Comparison of ENCODE assay signal across 8 cellular contexts in genomic region chr11:62552931-62553838, GRCh38. TPM values are rescaled to one million over a fixed set of nuclear protein-coding genes. Genes with fewer than 3 reads are reported as not detected.
A peak's percentile ranks its signal among the peaks of the same experiment; 100 is the strongest.
DNase-seq lines count a peak whose midpoint lies in the region; ATAC-seq and TF ChIP-seq lines count a peak whose summit lies in the region.

No MANE protein-coding gene starts in this region.

- no peaks in the 10 kb centered on the region for H3K9me2 ChIP-seq in GM23338 (ENCODE audit: insufficient read depth)

- peak overlapping the region; percentile 87 for H3K27ac Mint-ChIP-seq in GM23338
- peak overlapping the region; percentile 97 for H3K27ac Mint-ChIP-seq in activated naive CD8-positive, alpha-beta T cell treated with anti-CD3 and anti-CD28 coated beads, Interleukin-2, amount 10 ng/mL, durations not matched to agents 7 days and 5 days
- peak overlapping the region; percentile 90 for H3K27ac Mint-ChIP-seq in progenitor cell of endocrine pancreas

- no peak for TF ChIP-seq CTCF in GM23338 (conservative IDR thresholded peaks at IDR 0.05; ENCODE audit: low read depth in 2 of 2)
- TF ChIP-seq CTCF in progenitor cell of endocrine pancreas (IDR thresholded peaks at IDR 0.05; ENCODE audit: unreplicated experiment), result no peak

- H3K79me2 ChIP-seq in GM23338 (replicated peaks; ENCODE audit: insufficient read depth), result no peaks in the 10 kb centered on the region

- ATAC-seq in GM23338 (peak; percentile 46), Right ventricle myocardium superior (ENCODE audit: poor library complexity) (peak; percentile 81), HG02852 (IDR thresholded peaks at IDR 0.05; ENCODE audit: unreplicated experiment) (no peak), HG03565 (IDR thresholded peaks at IDR 0.05; ENCODE audit: unreplicated experiment) (no peak)
- ATAC-seq in activated naive CD8-positive, alpha-beta T cell treated with anti-CD3 and anti-CD28 coated beads, Interleukin-2, amount 10 ng/mL, durations not matched to agents 7 days and 5 days (ENCODE audit: low read depth), result peak; percentile 8

- peaks cover 18% of the 10 kb centered on the region for H4K20me1 ChIP-seq in GM23338 (replicated peaks; ENCODE audit: insufficient read depth)

- H3K4me3 Mint-ChIP-seq in GM23338 (peak overlapping the region; percentile 54), progenitor cell of endocrine pancreas (ENCODE audit: low read depth) (no peak overlapping the region)
- peak overlapping the region; percentile 54 for H3K4me3 Mint-ChIP-seq in activated naive CD8-positive, alpha-beta T cell treated with anti-CD3 and anti-CD28 coated beads, Interleukin-2, amount 10 ng/mL, durations not matched to agents 7 days and 5 days

- POLR2A ChIA-PET in activated naive CD8-positive, alpha-beta T cell treated with anti-CD3 and anti-CD28 coated beads, Interleukin-2, amount 10 ng/mL, durations not matched to agents 7 days and 5 days (lab: Charles Lee), result interaction anchor here (0.7 to 7.2 kb wide), 11 partner anchors 8 to 151 kb away, joined by 3 to 97 read pairs (median 5); partner anchors contain the start of genes AHNAK, C11orf98, CSKMT and EEF1G

- peaks cover 45% of the 10 kb centered on the region for H3K27me3 Mint-ChIP-seq in GM23338 (ENCODE audit: insufficient read depth, low read depth, poor library complexity)
- H3K27me3 Mint-ChIP-seq in activated naive CD8-positive, alpha-beta T cell treated with anti-CD3 and anti-CD28 coated beads, Interleukin-2, amount 10 ng/mL, durations not matched to agents 7 days and 5 days, result peaks cover 28% of the 10 kb centered on the region
- H3K27me3 Mint-ChIP-seq in progenitor cell of endocrine pancreas, result peaks cover 3% of the 10 kb centered on the region

- peaks cover 44% of the 10 kb centered on the region for H3K4me1 ChIP-seq in GM23338 (ENCODE audit: insufficient read depth)

- H3K4me3 ChIP-seq in GM23338, result peak overlapping the region; percentile 36

- H3K9me3 Mint-ChIP-seq in GM23338 (no peaks in the 10 kb centered on the region; the same call in 1 of the 3 replicates), progenitor cell of endocrine pancreas (ENCODE audit: low read depth) (no peaks in the 10 kb centered on the region)
- H3K9me3 Mint-ChIP-seq in activated naive CD8-positive, alpha-beta T cell treated with anti-CD3 and anti-CD28 coated beads, Interleukin-2, amount 10 ng/mL, durations not matched to agents 7 days and 5 days, result no peaks in the 10 kb centered on the region

- H3K27ac ChIP-seq in GM23338 (ENCODE audit: low read depth), result peak overlapping the region; percentile 60; the same call in 1 of the 2 replicates

- peaks cover 28% of the 10 kb centered on the region for H3K36me3 Mint-ChIP-seq in GM23338 (ENCODE audit: low read depth)
- H3K36me3 Mint-ChIP-seq in activated naive CD8-positive, alpha-beta T cell treated with anti-CD3 and anti-CD28 coated beads, Interleukin-2, amount 10 ng/mL, durations not matched to agents 7 days and 5 days, result no peaks in the 10 kb centered on the region
- peaks cover 8% of the 10 kb centered on the region for H3K36me3 Mint-ChIP-seq in progenitor cell of endocrine pancreas (ENCODE audit: insufficient read depth)

- intact Hi-C loops in Right ventricle myocardium superior (cut with DNase I), result no loop called here

- H3K27me3 ChIP-seq in GM23338 (ENCODE audit: insufficient read depth), result peaks cover 33% of the 10 kb centered on the region

- H3K36me3 ChIP-seq in GM23338 (ENCODE audit: insufficient read depth), result peaks cover 8% of the 10 kb centered on the region; the same call in 1 of the 2 replicates

- peak overlapping the region; percentile 78 for H3K4me2 ChIP-seq in GM23338

- H2AFZ ChIP-seq in GM23338, result no peak overlapping the region

- H3F3A ChIP-seq in GM23338 (replicated peaks; ENCODE audit: low read depth), result peaks cover 43% of the 10 kb centered on the region

- H3K4me1 Mint-ChIP-seq in GM23338, result peaks cover 54% of the 10 kb centered on the region
- peaks cover 68% of the 10 kb centered on the region for H3K4me1 Mint-ChIP-seq in activated naive CD8-positive, alpha-beta T cell treated with anti-CD3 and anti-CD28 coated beads, Interleukin-2, amount 10 ng/mL, durations not matched to agents 7 days and 5 days
- H3K4me1 Mint-ChIP-seq in progenitor cell of endocrine pancreas (ENCODE audit: low read depth), result peaks cover 56% of the 10 kb centered on the region

- DNase-seq in GM23338 (ENCODE audit: low spot score) (peak; percentile 88), Right ventricle myocardium superior (peak; percentile 91), progenitor cell of endocrine pancreas (ENCODE audit: low spot score, unreplicated experiment) (no peak), DMS153 treated with DMSO at 0.1 percent for 48 hours (lab: John Stamatoyannopoulos, UW; ENCODE audit: unreplicated experiment) (no peak)
- DNase-seq in activated naive CD8-positive, alpha-beta T cell treated with anti-CD3 and anti-CD28 coated beads, Interleukin-2, amount 10 ng/mL, durations not matched to agents 7 days and 5 days, result peak; percentile 70

TF ChIP-seq in GM23338, 12 proteins besides CTCF, POLR2A, EP300 and RAD21 (continues in another document):
- no peak for TF ChIP-seq EZH2phosphoT487 (IDR thresholded peaks at IDR 0.05; ENCODE audit: unreplicated experiment)
- no peak for TF ChIP-seq ZNF114 (CRISPR knock-in tag; IDR thresholded peaks at IDR 0.05)

TF ChIP-seq in PFSK-1, 5 proteins besides CTCF, POLR2A, EP300 and RAD21 (continues in another document):
- TF ChIP-seq POLR2AphosphoS5 (IDR thresholded peaks at IDR 0.05; ENCODE audit: low read depth, low read length) (peak; percentile 74; the same call in 1 of the 2 replicates), TAF1 (IDR thresholded peaks at IDR 0.05; ENCODE audit: borderline replicate concordance, insufficient read depth, low read length) (no peak), REST (IDR thresholded peaks at IDR 0.05; ENCODE audit: insufficient read depth in 1 of 2, low read depth in 2 of 2, low read length in 2 of 2) (no peak)

RNA-seq across cellular contexts. Expression of gene AHNAK, which starts 6.6 kb away (rescaled TPM):
- total RNA-seq in GM23338 (2014; rRNA removed; shearing (Covaris generic)), result 1.7 and 2.1 TPM in 2 replicates
- polyA plus RNA-seq in GM23338 (2016; fragmentation: Nextera tagmentation; extraction: Ambion mirVana), result 0.91 and 1.1 TPM in 2 replicates
- polyA plus RNA-seq in PFSK-1 (2012; ENCODE audit: insufficient read length, low read depth), result 54.0 TPM
- total RNA-seq in activated naive CD8-positive, alpha-beta T cell treated with anti-CD3 and anti-CD28 coated beads, Interleukin-2, amount 10 ng/mL, durations not matched to agents 7 days and 5 days, result 100 to 1,000 TPM; 278 to 344 TPM
- 318 TPM for total RNA-seq in Right ventricle myocardium superior
- 27.2 and 39.8 TPM in 2 replicates for total RNA-seq in progenitor cell of endocrine pancreas

RNA-seq across cellular contexts. Expression of gene EEF1G, which starts 20.5 kb away (rescaled TPM):
- total RNA-seq in GM23338 (2014; rRNA removed; shearing (Covaris generic)), result 1,200 and 1,316 TPM in 2 replicates
- polyA plus RNA-seq in GM23338 (2016; fragmentation: Nextera tagmentation; extraction: Ambion mirVana), result 696 and 736 TPM in 2 replicates
- 2,396 TPM for polyA plus RNA-seq in PFSK-1 (2012; ENCODE audit: insufficient read length, low read depth)
- total RNA-seq in activated naive CD8-positive, alpha-beta T cell treated with anti-CD3 and anti-CD28 coated beads, Interleukin-2, amount 10 ng/mL, durations not matched to agents 7 days and 5 days, result 1,000 to 10,000 TPM; 1,132 to 1,152 TPM
- total RNA-seq in Right ventricle myocardium superior (794 TPM), progenitor cell of endocrine pancreas (1,931 and 1,938 TPM in 2 replicates)

RNA-seq across cellular contexts. Expression of gene TUT1, which starts 38.1 kb away (rescaled TPM):
- total RNA-seq in GM23338 (2014; rRNA removed; shearing (Covaris generic)), result 15.2 and 22.2 TPM in 2 replicates
- polyA plus RNA-seq in GM23338 (2016; fragmentation: Nextera tagmentation; extraction: Ambion mirVana), result 12.8 and 14.0 TPM in 2 replicates
- 18.3 TPM for polyA plus RNA-seq in PFSK-1 (2012; ENCODE audit: insufficient read length, low read depth)
- total RNA-seq in activated naive CD8-positive, alpha-beta T cell treated with anti-CD3 and anti-CD28 coated beads, Interleukin-2, amount 10 ng/mL, durations not matched to agents 7 days and 5 days, result 10 to 100 TPM; 27.2 to 38.2 TPM
- total RNA-seq in Right ventricle myocardium superior (14.7 TPM), progenitor cell of endocrine pancreas (23.1 and 26.0 TPM in 2 replicates)

RNA-seq across cellular contexts. Expression of gene MTA2, which starts 48.5 kb away (rescaled TPM):
- total RNA-seq in GM23338 (2014; rRNA removed; shearing (Covaris generic)), result 93.6 and 102 TPM in 2 replicates
- polyA plus RNA-seq in GM23338 (2016; fragmentation: Nextera tagmentation; extraction: Ambion mirVana), result 22.1 and 22.9 TPM in 2 replicates
- polyA plus RNA-seq in PFSK-1 (2012; ENCODE audit: insufficient read length, low read depth), result 78.0 TPM
- total RNA-seq in activated naive CD8-positive, alpha-beta T cell treated with anti-CD3 and anti-CD28 coated beads, Interleukin-2, amount 10 ng/mL, durations not matched to agents 7 days and 5 days, result 100 to 1,000 TPM; 231 to 233 TPM
- total RNA-seq in Right ventricle myocardium superior (28.2 TPM), progenitor cell of endocrine pancreas (134 and 140 TPM in 2 replicates)

RNA-seq across cellular contexts. Expression of gene EML3, which starts 59.4 kb away (rescaled TPM):
- total RNA-seq in GM23338 (2014; rRNA removed; shearing (Covaris generic)), result 17.1 and 19.3 TPM in 2 replicates
- polyA plus RNA-seq in GM23338 (2016; fragmentation: Nextera tagmentation; extraction: Ambion mirVana), result 15.4 and 15.5 TPM in 2 replicates
- 91.0 TPM for polyA plus RNA-seq in PFSK-1 (2012; ENCODE audit: insufficient read length, low read depth)
- total RNA-seq in activated naive CD8-positive, alpha-beta T cell treated with anti-CD3 and anti-CD28 coated beads, Interleukin-2, amount 10 ng/mL, durations not matched to agents 7 days and 5 days, result 100 to 1,000 TPM; 183 to 185 TPM
- total RNA-seq in Right ventricle myocardium superior (13.1 TPM), progenitor cell of endocrine pancreas (42.7 and 47.0 TPM in 2 replicates)

Comparison
In these comparisons a context has a peak if more than half of its experiments do, and no peak if none do; other contexts are left out.
1. ATAC-seq: peak in GM23338 (single experiment), activated naive CD8-positive, alpha-beta T cell treated with anti-CD3 and anti-CD28 coated beads, Interleukin-2, amount 10 ng/mL, durations not matched to agents 7 days and 5 days (single experiment) and Right ventricle myocardium superior (single experiment); none in HG02852 (single experiment) and HG03565 (single experiment).
2. DNase-seq: peak in GM23338 (single experiment), activated naive CD8-positive, alpha-beta T cell treated with anti-CD3 and anti-CD28 coated beads, Interleukin-2, amount 10 ng/mL, durations not matched to agents 7 days and 5 days (single experiment) and Right ventricle myocardium superior (single experiment); none in progenitor cell of endocrine pancreas (single experiment) and DMS153 treated with DMSO at 0.1 percent for 48 hours (single experiment).
3. Peak in every context shown above with its lines, with median percentiles within 50 percentile points of each other: H3K27ac Mint-ChIP-seq.